4 cellular contexts compared by ENCODE assay signal in the genomic region with DNA sequence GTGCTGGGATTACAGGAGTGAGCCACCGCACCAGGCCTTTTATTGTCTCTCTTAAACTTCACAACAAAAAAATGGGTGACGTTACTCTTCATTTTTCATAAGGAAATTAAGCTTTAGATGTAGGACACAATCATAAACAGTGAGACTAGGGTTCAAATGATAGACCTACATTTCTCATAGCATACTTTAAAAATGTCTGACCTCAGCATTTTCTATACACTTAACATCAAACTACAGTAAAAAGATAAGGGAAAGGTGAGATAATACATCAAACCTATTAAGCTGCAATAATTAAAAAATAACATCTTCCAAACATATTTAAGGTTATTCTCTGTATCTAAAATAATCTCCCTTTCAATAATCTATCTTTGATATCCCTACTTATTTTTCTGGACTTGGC.
TF ChIP-seq lines count a peak whose summit lies in the region.

No MANE protein-coding gene starts in this region.

TF ChIP-seq in HepG2, 621 proteins besides CTCF, POLR2A, EP300 and RAD21:
- TF ChIP-seq, protein P1, sequence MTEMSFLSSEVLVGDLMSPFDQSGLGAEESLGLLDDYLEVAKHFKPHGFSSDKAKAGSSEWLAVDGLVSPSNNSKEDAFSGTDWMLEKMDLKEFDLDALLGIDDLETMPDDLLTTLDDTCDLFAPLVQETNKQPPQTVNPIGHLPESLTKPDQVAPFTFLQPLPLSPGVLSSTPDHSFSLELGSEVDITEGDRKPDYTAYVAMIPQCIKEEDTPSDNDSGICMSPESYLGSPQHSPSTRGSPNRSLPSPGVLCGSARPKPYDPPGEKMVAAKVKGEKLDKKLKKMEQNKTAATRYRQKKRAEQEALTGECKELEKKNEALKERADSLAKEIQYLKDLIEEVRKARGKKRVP (CRISPR knock-in tag; IDR thresholded peaks at IDR 0.05) = no peak
- TF ChIP-seq MAFF (IDR thresholded peaks at IDR 0.05; ENCODE audit: low read depth, low read length) (peak; percentile 85), MAFK (conservative IDR thresholded peaks at IDR 0.05 in 1 of 2, IDR thresholded peaks at IDR 0.05 in 1 of 2; ENCODE audit: low read length in 2 of 2) (peak; percentile 79 to 93)

TF ChIP-seq in A549, 52 proteins besides CTCF, POLR2A, EP300 and RAD21:
- TF ChIP-seq HOXA7 (CRISPR knock-in tag; IDR thresholded peaks at IDR 0.05) = no peak
- peak; percentile 78 for TF ChIP-seq MAFK (IDR thresholded peaks at IDR 0.05; ENCODE audit: partially characterized antibody)

TF ChIP-seq in IMR-90, 13 proteins besides CTCF, POLR2A, EP300 and RAD21:
- TF ChIP-seq RCOR1 (IDR thresholded peaks at IDR 0.05; ENCODE audit: insufficient replicate concordance, low read length) (no peak), MAFK (IDR thresholded peaks at IDR 0.05; ENCODE audit: low read depth, low read length) (peak; percentile 86)

TF ChIP-seq in K562, 482 proteins besides CTCF, POLR2A, EP300 and RAD21:
- no peak for TF ChIP-seq TEAD1 (CRISPR knock-in tag; IDR thresholded peaks at IDR 0.05)
- TF ChIP-seq, protein P2, sequence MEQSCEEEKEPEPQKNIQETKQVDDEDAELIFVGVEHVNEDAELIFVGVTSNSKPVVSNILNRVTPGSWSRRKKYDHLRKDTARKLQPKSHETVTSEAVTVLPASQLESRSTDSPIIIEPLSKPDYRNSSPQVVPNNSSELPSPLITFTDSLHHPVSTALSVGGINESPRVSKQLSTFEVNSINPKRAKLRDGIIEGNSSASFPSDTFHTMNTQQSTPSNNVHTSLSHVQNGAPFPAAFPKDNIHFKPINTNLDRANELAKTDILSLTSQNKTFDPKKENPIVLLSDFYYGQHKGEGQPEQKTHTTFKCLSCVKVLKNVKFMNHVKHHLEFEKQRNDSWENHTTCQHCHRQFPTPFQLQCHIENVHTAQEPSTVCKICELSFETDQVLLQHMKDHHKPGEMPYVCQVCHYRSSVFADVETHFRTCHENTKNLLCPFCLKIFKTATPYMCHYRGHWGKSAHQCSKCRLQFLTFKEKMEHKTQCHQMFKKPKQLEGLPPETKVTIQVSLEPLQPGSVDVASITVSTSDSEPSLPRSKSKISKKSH (CRISPR knock-in tag; IDR thresholded peaks at IDR 0.05) = no peak
- no peak for TF ChIP-seq ELF4 (CRISPR knock-in tag; IDR thresholded peaks at IDR 0.05)
- TF ChIP-seq C11orf30 (IDR thresholded peaks at IDR 0.05; ENCODE audit: low read depth) = peak; percentile 16; the same call in 1 of the 2 replicates
- no peak for TF ChIP-seq FOXP1 (CRISPR knock-in tag; IDR thresholded peaks at IDR 0.05)
- TF ChIP-seq ZNF316 (IDR thresholded peaks at IDR 0.05) = peak; percentile 39; the same call in 1 of the 2 replicates
- TF ChIP-seq, protein P3, sequence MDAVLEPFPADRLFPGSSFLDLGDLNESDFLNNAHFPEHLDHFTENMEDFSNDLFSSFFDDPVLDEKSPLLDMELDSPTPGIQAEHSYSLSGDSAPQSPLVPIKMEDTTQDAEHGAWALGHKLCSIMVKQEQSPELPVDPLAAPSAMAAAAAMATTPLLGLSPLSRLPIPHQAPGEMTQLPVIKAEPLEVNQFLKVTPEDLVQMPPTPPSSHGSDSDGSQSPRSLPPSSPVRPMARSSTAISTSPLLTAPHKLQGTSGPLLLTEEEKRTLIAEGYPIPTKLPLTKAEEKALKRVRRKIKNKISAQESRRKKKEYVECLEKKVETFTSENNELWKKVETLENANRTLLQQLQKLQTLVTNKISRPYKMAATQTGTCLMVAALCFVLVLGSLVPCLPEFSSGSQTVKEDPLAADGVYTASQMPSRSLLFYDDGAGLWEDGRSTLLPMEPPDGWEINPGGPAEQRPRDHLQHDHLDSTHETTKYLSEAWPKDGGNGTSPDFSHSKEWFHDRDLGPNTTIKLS (IDR thresholded peaks at IDR 0.05; ENCODE audit: borderline replicate concordance, low read depth) = no peak
- TF ChIP-seq RAD51 (IDR thresholded peaks at IDR 0.05; ENCODE audit: borderline replicate concordance, low read depth) = no peak
- TF ChIP-seq, protein P4, sequence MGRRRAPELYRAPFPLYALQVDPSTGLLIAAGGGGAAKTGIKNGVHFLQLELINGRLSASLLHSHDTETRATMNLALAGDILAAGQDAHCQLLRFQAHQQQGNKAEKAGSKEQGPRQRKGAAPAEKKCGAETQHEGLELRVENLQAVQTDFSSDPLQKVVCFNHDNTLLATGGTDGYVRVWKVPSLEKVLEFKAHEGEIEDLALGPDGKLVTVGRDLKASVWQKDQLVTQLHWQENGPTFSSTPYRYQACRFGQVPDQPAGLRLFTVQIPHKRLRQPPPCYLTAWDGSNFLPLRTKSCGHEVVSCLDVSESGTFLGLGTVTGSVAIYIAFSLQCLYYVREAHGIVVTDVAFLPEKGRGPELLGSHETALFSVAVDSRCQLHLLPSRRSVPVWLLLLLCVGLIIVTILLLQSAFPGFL (CRISPR knock-in tag; IDR thresholded peaks at IDR 0.05) = no peak
- no peak for TF ChIP-seq MYNN (IDR thresholded peaks at IDR 0.05)
- TF ChIP-seq MYNN (CRISPR knock-in tag; IDR thresholded peaks at IDR 0.05) = no peak
- TF ChIP-seq, protein P5, sequence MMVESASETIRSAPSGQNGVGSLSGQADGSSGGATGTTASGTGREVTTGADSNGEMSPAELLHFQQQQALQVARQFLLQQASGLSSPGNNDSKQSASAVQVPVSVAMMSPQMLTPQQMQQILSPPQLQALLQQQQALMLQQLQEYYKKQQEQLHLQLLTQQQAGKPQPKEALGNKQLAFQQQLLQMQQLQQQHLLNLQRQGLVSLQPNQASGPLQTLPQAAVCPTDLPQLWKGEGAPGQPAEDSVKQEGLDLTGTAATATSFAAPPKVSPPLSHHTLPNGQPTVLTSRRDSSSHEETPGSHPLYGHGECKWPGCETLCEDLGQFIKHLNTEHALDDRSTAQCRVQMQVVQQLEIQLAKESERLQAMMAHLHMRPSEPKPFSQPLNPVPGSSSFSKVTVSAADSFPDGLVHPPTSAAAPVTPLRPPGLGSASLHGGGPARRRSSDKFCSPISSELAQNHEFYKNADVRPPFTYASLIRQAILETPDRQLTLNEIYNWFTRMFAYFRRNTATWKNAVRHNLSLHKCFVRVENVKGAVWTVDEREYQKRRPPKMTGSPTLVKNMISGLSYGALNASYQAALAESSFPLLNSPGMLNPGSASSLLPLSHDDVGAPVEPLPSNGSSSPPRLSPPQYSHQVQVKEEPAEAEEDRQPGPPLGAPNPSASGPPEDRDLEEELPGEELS (CRISPR knock-in tag; IDR thresholded peaks at IDR 0.05; ENCODE audit: borderline replicate concordance) = no peak
- no peak for TF ChIP-seq HNRNPL (IDR thresholded peaks at IDR 0.05; ENCODE audit: low read depth, low read length)
- peak; percentile 62 for TF ChIP-seq MAFK (IDR thresholded peaks at IDR 0.05; ENCODE audit: low read length)
- TF ChIP-seq MAFF (IDR thresholded peaks at IDR 0.05; ENCODE audit: low read length) = peak; percentile 53; the same call in 1 of the 2 replicates
- TF ChIP-seq MXI1 (IDR thresholded peaks at IDR 0.05; ENCODE audit: low read depth, low read length) = no peak
- no peak for TF ChIP-seq SRSF3 (IDR thresholded peaks at IDR 0.05; ENCODE audit: insufficient read depth, low read length)
- no peak for TF ChIP-seq PTRF (tag; IDR thresholded peaks at IDR 0.05)
